Comparison of ENCODE assay signal across 10 cellular contexts in the genomic region with DNA sequence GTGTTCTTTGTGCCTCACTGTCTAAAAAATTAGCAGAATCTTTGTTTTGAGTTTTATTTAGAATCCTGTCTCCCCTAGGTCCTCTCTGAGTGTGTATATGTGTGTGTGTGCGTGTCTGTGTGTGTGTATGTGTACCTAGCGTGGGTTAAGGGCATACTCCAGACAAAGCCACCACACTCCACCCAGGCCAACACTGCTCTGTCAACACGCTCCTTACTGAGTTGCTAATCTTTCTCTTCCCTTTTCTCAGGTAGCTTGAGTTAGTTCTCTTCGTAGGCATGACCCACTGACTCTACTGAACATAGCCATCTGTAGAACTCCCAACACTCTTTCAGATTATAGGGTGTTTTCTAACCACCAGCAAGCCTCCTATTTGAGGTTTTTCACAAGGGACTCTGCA.
"Had no signal": no experiment of that assay in that cellular context is flagged by ENCODE, and none has a peak within 500 bp of the region (broad histone marks: within the 10 kb centered on the region; RNA-seq: fewer than 3 reads in every experiment).

No MANE protein-coding gene starts in this region.

- H3K4me3 ChIP-seq: GM23338, K562 had no signal

- H3K4me3 Mint-ChIP-seq: GM23338, H9 had no signal

- FAIRE-seq: H1, H54, HTR-8/SVneo, K562 had no signal

- H3K27ac ChIP-seq: HL-60 had no signal

- H3K4me1 Mint-ChIP-seq: GM23338, H9 had no signal

- H3K27ac Mint-ChIP-seq: GM23338, H9 had no signal

- DNase-seq: H9, HCEC 1CT, IMR-90, KG1 had no signal

- ATAC-seq: GM23338, K562 had no signal

- H3K9me3 Mint-ChIP-seq: GM23338, H9 had no signal
